Comparison of ENCODE assay signal across 20 cellular contexts in genomic region chr7:77370606-77371005, GRCh38. TPM values are rescaled to one million over a fixed set of nuclear protein-coding genes. Genes with fewer than 3 reads are reported as not detected.
DNase-seq lines count a peak whose midpoint lies in the region; ATAC-seq lines count a peak whose summit lies in the region.
"Had no signal": no experiment of that assay in that cellular context is flagged by ENCODE, and none has a peak within 500 bp of the region (broad histone marks: within the 10 kb centered on the region; RNA-seq: fewer than 3 reads in every experiment).

No MANE protein-coding gene starts in this region.

- peak; percentile 29 to 82 for ATAC-seq in activated naive CD4-positive, alpha-beta T cell treated with anti-CD3 and anti-CD28 coated beads, Interleukin-2, amount 50 U/mL, for 72 hours
- ATAC-seq in GM21723 (IDR thresholded peaks at IDR 0.05; ENCODE audit: unreplicated experiment), result peak; percentile 78
- ATAC-seq in HG03520 (IDR thresholded peaks at IDR 0.05; ENCODE audit: unreplicated experiment), result peak; percentile 88
- peak; percentile 62 for ATAC-seq in stimulated activated effector memory CD8-positive, alpha-beta T cell treated with anti-CD3 and anti-CD28 coated beads, Interleukin-12 subunit alpha, Interleukin-12 subunit beta, amount 100 ng/mL, for 72 hours
- no peak for ATAC-seq in HG02763 (IDR thresholded peaks at IDR 0.05; ENCODE audit: unreplicated experiment)
- ATAC-seq: left cardiac atrium, T-cell had no signal

- H3K36me3 Mint-ChIP-seq in activated naive CD4-positive, alpha-beta T cell treated with anti-CD3 and anti-CD28 coated beads, Interleukin-2, amount 50 U/mL, for 72 hours, result peaks cover 0 to 6% of the 10 kb centered on the region in 2 donors
- H3K36me3 Mint-ChIP-seq in stimulated activated effector memory CD8-positive, alpha-beta T cell treated with anti-CD3 and anti-CD28 coated beads, Interleukin-12 subunit alpha, Interleukin-12 subunit beta, amount 100 ng/mL, for 72 hours, result peaks cover 13% of the 10 kb centered on the region
- H3K36me3 Mint-ChIP-seq: brain had no signal

- H3K4me3 Mint-ChIP-seq in stimulated activated effector memory CD8-positive, alpha-beta T cell treated with anti-CD3 and anti-CD28 coated beads, Interleukin-12 subunit alpha, Interleukin-12 subunit beta, amount 100 ng/mL, for 72 hours, result no peak overlapping the region
- H3K4me3 Mint-ChIP-seq: activated CD4-positive, alpha-beta memory T cell treated with anti-CD3 and anti-CD28 coated beads, Interleukin-2, amount 10 ng/mL, durations not matched to agents 7 days and 5 days; activated naive CD8-positive, alpha-beta T cell; brain; T-cell had no signal

- in situ Hi-C loops in KBM-7 (cut with MboI; ENCODE audit: low pct_unique_long_range_greater_than_20kb, low sequenced_read_pairs), result no loop called here

- H3K4me1 Mint-ChIP-seq in stimulated activated effector memory CD8-positive, alpha-beta T cell treated with anti-CD3 and anti-CD28 coated beads, Interleukin-12 subunit alpha, Interleukin-12 subunit beta, amount 100 ng/mL, for 72 hours, result peaks cover 16% of the 10 kb centered on the region
- H3K4me1 Mint-ChIP-seq: brain, T-cell had no signal

- peak overlapping the region in 1 of 2 donors; percentile 2 for H3K27ac Mint-ChIP-seq in activated naive CD4-positive, alpha-beta T cell treated with anti-CD3 and anti-CD28 coated beads, Interleukin-2, amount 50 U/mL, for 72 hours
- H3K27ac Mint-ChIP-seq in stimulated activated effector memory CD8-positive, alpha-beta T cell treated with anti-CD3 and anti-CD28 coated beads, Interleukin-12 subunit alpha, Interleukin-12 subunit beta, amount 100 ng/mL, for 72 hours, result peak overlapping the region; percentile 1
- H3K27ac Mint-ChIP-seq: activated CD4-positive, alpha-beta memory T cell treated with anti-CD3 and anti-CD28 coated beads, Interleukin-2, amount 10 ng/mL, durations not matched to agents 7 days and 5 days; activated naive CD8-positive, alpha-beta T cell; brain; T-cell had no signal

- peaks cover 6 to 7% of the 10 kb centered on the region in 2 donors for H3K9me3 Mint-ChIP-seq in activated naive CD4-positive, alpha-beta T cell treated with anti-CD3 and anti-CD28 coated beads, Interleukin-2, amount 50 U/mL, for 72 hours
- H3K9me3 Mint-ChIP-seq in stimulated activated effector memory CD8-positive, alpha-beta T cell treated with anti-CD3 and anti-CD28 coated beads, Interleukin-12 subunit alpha, Interleukin-12 subunit beta, amount 100 ng/mL, for 72 hours, result peaks cover 6% of the 10 kb centered on the region

- DNase-seq in activated naive CD4-positive, alpha-beta T cell treated with anti-CD3 and anti-CD28 coated beads, Interleukin-2, amount 50 U/mL, for 72 hours (ENCODE audit: low spot score in 2 of 2), result no peak
- DNase-seq in activated naive CD4-positive, alpha-beta T cell treated with Interleukin-2 at 50 U/mL for 16 hours, result no peak
- DNase-seq in stimulated activated effector memory CD8-positive, alpha-beta T cell treated with anti-CD3 and anti-CD28 coated beads, Interleukin-12 subunit alpha, Interleukin-12 subunit beta, amount 100 ng/mL, for 72 hours (ENCODE audit: low spot score in 2 of 2), result no peak
- DNase-seq in KBM-7, result no peak
- DNase-seq in NCI-H524 (lab: John Stamatoyannopoulos, UW), result no peak
- DNase-seq: activated CD4-positive, alpha-beta memory T cell treated with anti-CD3 and anti-CD28 coated beads, Interleukin-2, amount 10 ng/mL, durations not matched to agents 7 days and 5 days; activated T-cell treated with anti-CD3 and anti-CD28 coated beads, Interleukin-2, amount 50 U/mL, for 1 hour; Kasumi-1; left cardiac atrium; NCI-H1105; NCI-H2107; NCI-H526; Right ventricle myocardium superior; T-cell; transverse colon had no signal

RNA-seq across cellular contexts. Expression of gene GSAP, which starts 45.5 kb away (rescaled TPM):
- total RNA-seq in activated naive CD4-positive, alpha-beta T cell treated with anti-CD3 and anti-CD28 coated beads, Interleukin-2, amount 50 U/mL, for 72 hours, result 1 to 10 TPM; 1.2 to 4.1 TPM
